17 cellular contexts compared by ENCODE assay signal in genomic region chr7:96800824-96801223, GRCh38.
A peak's percentile ranks its signal among the peaks of the same experiment; 100 is the strongest.
DNase-seq lines count a peak whose midpoint lies in the region; ATAC-seq and TF ChIP-seq lines count a peak whose summit lies in the region.
"Had no signal": no experiment of that assay in that cellular context is flagged by ENCODE, and none has a peak within 500 bp of the region (broad histone marks: within the 10 kb centered on the region; RNA-seq: fewer than 3 reads in every experiment).

No MANE protein-coding gene starts in this region.

- H3K9me2 ChIP-seq in Karpas-422 (replicated peaks; ENCODE audit: insufficient read depth, low read length): no peaks in the 10 kb centered on the region

- WGBS in liver: 40% methylated on average over 2 of the region's 2 CpGs

- peak; percentile 83 to 94 for TF ChIP-seq RAD21 in liver (IDR thresholded peaks at IDR 0.05)

- H3K9me3 ChIP-seq in liver (ENCODE audit: control insufficient read depth in 4 of 4, low read length in 3 of 4): no peaks in the 10 kb centered on the region
- no peaks in the 10 kb centered on the region for H3K9me3 ChIP-seq in Karpas-422 (ENCODE audit: low read length)
- H3K9me3 ChIP-seq: Caco-2, suprapubic skin had no signal

- H3K4me2 ChIP-seq in Karpas-422 (ENCODE audit: low read depth, low read length, poor library complexity, severe bottlenecking): no peak overlapping the region

- no peaks in the 10 kb centered on the region for H3K4me1 Mint-ChIP-seq in type B pancreatic cell (ENCODE audit: unreplicated experiment)
- H3K4me1 Mint-ChIP-seq: activated CD4-positive, alpha-beta memory T cell treated with anti-CD3 and anti-CD28 coated beads, Interleukin-2, amount 10 ng/mL, durations not matched to agents 7 days and 5 days; central memory CD8-positive, alpha-beta T cell had no signal

- H3K4me3 ChIP-seq in LNCaP clone FGC (ENCODE audit: low read depth, low read length) (no peak overlapping the region), astrocyte of the spinal cord (ENCODE audit: low read depth, low read length) (no peak overlapping the region), liver (ENCODE audit: low read depth in 1 of 3, low read length in 3 of 3) (no peak overlapping the region), Karpas-422 (ENCODE audit: low read length) (no peak overlapping the region)
- H3K4me3 ChIP-seq: suprapubic skin had no signal

- H3K36me3 ChIP-seq in liver (ENCODE audit: control insufficient read depth in 4 of 4, insufficient read depth in 3 of 4, low read depth in 1 of 4, low read length in 3 of 4) (no peaks in the 10 kb centered on the region), Karpas-422 (ENCODE audit: insufficient read depth, low read length) (no peaks in the 10 kb centered on the region)
- H3K36me3 ChIP-seq: suprapubic skin had no signal

- no peaks in the 10 kb centered on the region for H3K9me3 Mint-ChIP-seq in type B pancreatic cell
- H3K9me3 Mint-ChIP-seq: activated CD4-positive, alpha-beta memory T cell treated with anti-CD3 and anti-CD28 coated beads, Interleukin-2, amount 10 ng/mL, durations not matched to agents 7 days and 5 days; central memory CD8-positive, alpha-beta T cell had no signal

- H3K27me3 ChIP-seq in liver (ENCODE audit: control insufficient read depth in 4 of 4, insufficient read depth in 4 of 4, low read length in 3 of 4) (no peaks in the 10 kb centered on the region), Karpas-422 (ENCODE audit: low read length) (no peaks in the 10 kb centered on the region; the same call in 1 of the 2 replicates)

- TF ChIP-seq CTCF in LNCaP clone FGC (IDR thresholded peaks at IDR 0.05; ENCODE audit: control insufficient read depth, extremely low read depth, insufficient read depth) (peak; percentile 65), astrocyte of the spinal cord (IDR thresholded peaks at IDR 0.05; ENCODE audit: low read depth, low read length) (no peak), liver (IDR thresholded peaks at IDR 0.05; ENCODE audit: low read depth, low read length, missing input control) (peak; percentile 39), type B pancreatic cell (conservative IDR thresholded peaks at IDR 0.05) (no peak)

- no peak overlapping the region for H3K27ac Mint-ChIP-seq in type B pancreatic cell
- H3K27ac Mint-ChIP-seq: activated CD4-positive, alpha-beta memory T cell treated with anti-CD3 and anti-CD28 coated beads, Interleukin-2, amount 10 ng/mL, durations not matched to agents 7 days and 5 days had no signal

- ATAC-seq in GM21717 (IDR thresholded peaks at IDR 0.05; ENCODE audit: unreplicated experiment): no peak

- no peaks in the 10 kb centered on the region for H4K20me1 ChIP-seq in Karpas-422 (ENCODE audit: insufficient read depth, low read depth, low read length)

- H3K27ac ChIP-seq in liver (ENCODE audit: low read depth in 1 of 2, low read length in 2 of 2): no peak overlapping the region
- no peak overlapping the region for H3K27ac ChIP-seq in Karpas-422 (ENCODE audit: low read length)
- H3K27ac ChIP-seq: suprapubic skin had no signal

- H3K4me1 ChIP-seq in liver (ENCODE audit: control insufficient read depth in 4 of 4, insufficient read depth in 4 of 4, low read length in 3 of 4): peaks cover 0 to 14% (median 10%) of the 10 kb centered on the region in 4 donors
- no peaks in the 10 kb centered on the region for H3K4me1 ChIP-seq in Karpas-422 (ENCODE audit: low read length)
- H3K4me1 ChIP-seq: Caco-2, suprapubic skin had no signal

- in situ Hi-C loops in Caki2 (cut with HindIII; ENCODE audit: low pct_unique_long_range_greater_than_20kb, low sequenced_read_pairs) (no loop called here), astrocyte of the spinal cord (cut with HindIII; ENCODE audit: low sequenced_read_pairs) (no loop called here)

- DNase-seq in Caki2 (ENCODE audit: low read depth) (peak; percentile 10), LNCaP clone FGC (ENCODE audit: low read depth) (peak; percentile 93), astrocyte of the spinal cord (ENCODE audit: low read depth, low spot score) (peak; percentile 8), Karpas-422 (no peak), type B pancreatic cell (ENCODE audit: extremely low spot score, unreplicated experiment) (no peak)
- DNase-seq: activated CD4-positive, alpha-beta memory T cell treated with anti-CD3 and anti-CD28 coated beads, Interleukin-2, amount 10 ng/mL, durations not matched to agents 7 days and 5 days; activated naive CD4-positive, alpha-beta T cell treated with Interleukin-2 at 50 U/mL for 16 hours; activated T-cell treated with anti-CD3 and anti-CD28 coated beads, Interleukin-2, amount 50 U/mL, for 1 hour; Caco-2; MM.1S; NCI-H1436 treated with DMSO at 0.1 percent for 48 hours; NCI-H2227 treated with DMSO at 0.1 percent for 48 hours; stimulated activated CD4-positive, alpha-beta T cell treated with anti-CD3 and anti-CD28 coated beads, Interleukin-12 subunit alpha, Interleukin-12 subunit beta, amount 100 ng/mL, for 4 hours had no signal

- H3K4me3 Mint-ChIP-seq in type B pancreatic cell: no peak overlapping the region
- H3K4me3 Mint-ChIP-seq: activated CD4-positive, alpha-beta memory T cell treated with anti-CD3 and anti-CD28 coated beads, Interleukin-2, amount 10 ng/mL, durations not matched to agents 7 days and 5 days; central memory CD8-positive, alpha-beta T cell had no signal

- H3K9ac ChIP-seq in liver (ENCODE audit: low read depth in 1 of 2, low read length in 2 of 2): no peak overlapping the region
- no peak overlapping the region for H3K9ac ChIP-seq in Karpas-422 (ENCODE audit: low read length)

- H3K27me3 Mint-ChIP-seq in type B pancreatic cell: no peaks in the 10 kb centered on the region

- no peak overlapping the region for H2AFZ ChIP-seq in Karpas-422 (ENCODE audit: low read length)

- H3K79me2 ChIP-seq in Karpas-422 (ENCODE audit: low read length): no peaks in the 10 kb centered on the region

- no peaks in the 10 kb centered on the region for H3K36me3 Mint-ChIP-seq in type B pancreatic cell

TF ChIP-seq in liver, 16 proteins besides CTCF, POLR2A, EP300 and RAD21:
- TF ChIP-seq EGR1 (IDR thresholded peaks at IDR 0.05; ENCODE audit: low read depth in 2 of 2) (no peak), HNF4G (IDR thresholded peaks at IDR 0.05) (peak; percentile 60), JUND (IDR thresholded peaks at IDR 0.05) (peak in 1 of 2 donors; percentile 22), RXRA (IDR thresholded peaks at IDR 0.05) (peak; percentile 39 to 52), ZBTB33 (IDR thresholded peaks at IDR 0.05) (no peak), HNF4A (conservative IDR thresholded peaks at IDR 0.05) (peak; percentile 70 to 89), ATF3 (IDR thresholded peaks at IDR 0.05) (peak; percentile 89)

Comparison
In these comparisons a context has a peak if more than half of its experiments do, and no peak if none do; other contexts are left out.
1. DNase-seq: peak in Caki2 (single experiment), LNCaP clone FGC (single experiment) and astrocyte of the spinal cord (single experiment); none in Karpas-422 (single experiment) and type B pancreatic cell (single experiment).
2. CTCF ChIP-seq: peak in LNCaP clone FGC (single experiment) and liver (single experiment); none in astrocyte of the spinal cord (single experiment) and type B pancreatic cell (single experiment).